ENCODE assay signal across 1 cellular context in the genomic region with DNA sequence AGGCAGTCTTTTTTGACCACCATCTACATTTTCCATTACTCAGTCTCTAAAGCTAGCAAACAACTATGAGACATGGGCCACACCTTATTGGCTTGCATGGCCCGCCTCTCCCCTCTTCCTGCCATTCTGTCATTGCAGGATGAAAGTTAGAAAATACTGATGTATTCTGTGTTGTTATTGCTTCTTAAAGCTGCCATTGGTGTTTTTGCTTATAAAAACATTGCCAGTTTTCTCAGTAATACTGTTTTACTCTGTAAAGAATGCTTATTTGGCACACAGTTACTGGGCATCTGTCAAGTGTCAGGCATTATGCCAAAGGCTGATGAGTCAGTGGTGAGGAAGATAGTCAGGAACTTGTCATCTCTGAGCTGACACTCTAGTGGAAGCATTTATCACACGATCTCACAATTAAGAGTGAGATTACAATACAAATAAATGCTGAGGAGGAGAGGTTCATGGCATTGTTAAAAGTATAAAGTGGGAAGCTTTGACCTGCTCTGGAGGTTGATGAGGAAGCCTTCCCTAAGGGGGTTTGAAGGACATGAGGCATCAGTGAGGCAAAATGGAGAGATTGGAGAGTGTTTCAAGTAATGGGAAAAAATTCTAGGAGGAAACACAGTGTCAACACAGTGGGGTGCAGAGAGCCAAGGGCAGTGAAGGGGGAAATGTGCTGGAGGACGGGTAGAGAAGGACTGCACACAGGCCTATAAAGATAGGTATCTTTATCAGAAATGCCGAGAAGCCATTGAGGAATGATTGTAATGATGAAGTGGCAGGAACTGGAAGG.
TF ChIP-seq lines count a peak whose summit lies in the region.

No MANE protein-coding gene starts in this region.

TF ChIP-seq in IMR-90, 13 proteins besides CTCF, POLR2A, EP300 and RAD21 (continued from another document):
- no peak for TF ChIP-seq BHLHE40 (IDR thresholded peaks at IDR 0.05; ENCODE audit: low read depth, low read length)
- TF ChIP-seq, protein P1, sequence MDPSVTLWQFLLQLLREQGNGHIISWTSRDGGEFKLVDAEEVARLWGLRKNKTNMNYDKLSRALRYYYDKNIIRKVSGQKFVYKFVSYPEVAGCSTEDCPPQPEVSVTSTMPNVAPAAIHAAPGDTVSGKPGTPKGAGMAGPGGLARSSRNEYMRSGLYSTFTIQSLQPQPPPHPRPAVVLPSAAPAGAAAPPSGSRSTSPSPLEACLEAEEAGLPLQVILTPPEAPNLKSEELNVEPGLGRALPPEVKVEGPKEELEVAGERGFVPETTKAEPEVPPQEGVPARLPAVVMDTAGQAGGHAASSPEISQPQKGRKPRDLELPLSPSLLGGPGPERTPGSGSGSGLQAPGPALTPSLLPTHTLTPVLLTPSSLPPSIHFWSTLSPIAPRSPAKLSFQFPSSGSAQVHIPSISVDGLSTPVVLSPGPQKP (IDR thresholded peaks at IDR 0.05; ENCODE audit: borderline replicate concordance, low read depth, low read length): no peak
- no peak for TF ChIP-seq RFX5 (IDR thresholded peaks at IDR 0.05; ENCODE audit: low read depth, low read length)
- TF ChIP-seq, protein P2, sequence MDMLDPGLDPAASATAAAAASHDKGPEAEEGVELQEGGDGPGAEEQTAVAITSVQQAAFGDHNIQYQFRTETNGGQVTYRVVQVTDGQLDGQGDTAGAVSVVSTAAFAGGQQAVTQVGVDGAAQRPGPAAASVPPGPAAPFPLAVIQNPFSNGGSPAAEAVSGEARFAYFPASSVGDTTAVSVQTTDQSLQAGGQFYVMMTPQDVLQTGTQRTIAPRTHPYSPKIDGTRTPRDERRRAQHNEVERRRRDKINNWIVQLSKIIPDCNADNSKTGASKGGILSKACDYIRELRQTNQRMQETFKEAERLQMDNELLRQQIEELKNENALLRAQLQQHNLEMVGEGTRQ (IDR thresholded peaks at IDR 0.05; ENCODE audit: low read depth, low read length): no peak
- no peak for TF ChIP-seq SMC3 (IDR thresholded peaks at IDR 0.05; ENCODE audit: low read depth, low read length)
- no peak for TF ChIP-seq RCOR1 (IDR thresholded peaks at IDR 0.05; ENCODE audit: insufficient replicate concordance, low read length)
